In the genomic region with DNA sequence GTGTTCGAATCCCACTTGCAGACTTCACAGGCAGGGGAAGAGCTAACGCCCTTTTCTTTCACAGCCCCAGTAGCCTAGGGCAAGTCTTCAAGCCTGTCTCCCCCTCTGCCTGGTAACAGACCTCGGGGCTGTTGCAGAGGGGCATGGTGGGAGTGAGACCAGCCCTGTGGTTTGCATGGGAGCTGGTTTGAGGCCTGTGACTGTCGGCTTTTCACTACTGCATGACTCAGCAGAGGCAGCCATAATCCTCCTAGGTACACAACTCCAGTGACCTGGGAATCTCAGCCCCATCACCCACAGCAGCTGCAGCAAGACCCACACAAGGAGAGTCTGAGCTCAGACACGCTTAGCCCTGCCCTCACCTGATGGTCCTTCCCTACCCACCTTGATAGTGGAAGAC, we compare ENCODE assay signal across 34 cellular contexts. TPM values are rescaled to one million over a fixed set of nuclear protein-coding genes. Genes with fewer than 3 reads are reported as not detected.
"Had no signal": no experiment of that assay in that cellular context is flagged by ENCODE, and none has a peak within 500 bp of the region (broad histone marks: within the 10 kb centered on the region; RNA-seq: fewer than 3 reads in every experiment).

No MANE protein-coding gene starts in this region.

- H3K4me3 Mint-ChIP-seq: activated CD4-positive, alpha-beta memory T cell treated with anti-CD3 and anti-CD28 coated beads, Interleukin-2, amount 10 ng/mL, durations not matched to agents 7 days and 5 days; activated CD8-positive, alpha-beta memory T cell treated with anti-CD3 and anti-CD28 coated beads, Interleukin-2, amount 10 ng/mL, durations not matched to agents 7 days and 5 days; activated naive CD4-positive, alpha-beta T cell treated with anti-CD3 and anti-CD28 coated beads, Interleukin-2, amount 10 ng/mL, durations not matched to agents 7 days and 5 days; activated naive CD8-positive, alpha-beta T cell; activated naive CD8-positive, alpha-beta T cell treated with anti-CD3 and anti-CD28 coated beads, Interleukin-2, amount 50 U/mL, for 24 hours had no signal

- H3K36me3 ChIP-seq: brain microvascular endothelial cell had no signal

- H3K27ac Mint-ChIP-seq: activated CD4-positive, alpha-beta memory T cell treated with anti-CD3 and anti-CD28 coated beads, Interleukin-2, amount 10 ng/mL, durations not matched to agents 7 days and 5 days; activated CD8-positive, alpha-beta memory T cell treated with anti-CD3 and anti-CD28 coated beads, Interleukin-2, amount 10 ng/mL, durations not matched to agents 7 days and 5 days; activated naive CD4-positive, alpha-beta T cell treated with anti-CD3 and anti-CD28 coated beads, Interleukin-2, amount 10 ng/mL, durations not matched to agents 7 days and 5 days; activated naive CD8-positive, alpha-beta T cell; activated naive CD8-positive, alpha-beta T cell treated with anti-CD3 and anti-CD28 coated beads, Interleukin-2, amount 50 U/mL, for 24 hours had no signal

- H2AFZ ChIP-seq: PC-9 had no signal

- H3K27ac ChIP-seq: brain microvascular endothelial cell, KMS-11, PC-9, RWPE1, VCaP had no signal

- H3K4me1 Mint-ChIP-seq: activated naive CD4-positive, alpha-beta T cell treated with anti-CD3 and anti-CD28 coated beads, Interleukin-2, amount 10 ng/mL, durations not matched to agents 7 days and 5 days; activated naive CD8-positive, alpha-beta T cell treated with anti-CD3 and anti-CD28 coated beads, Interleukin-2, amount 50 U/mL, for 24 hours had no signal

- H3K4me3 ChIP-seq: PC-9 had no signal

- FAIRE-seq: RCC 7860 had no signal

- H3K27me3 ChIP-seq: brain microvascular endothelial cell had no signal

- H3K36me3 Mint-ChIP-seq: activated CD8-positive, alpha-beta memory T cell treated with anti-CD3 and anti-CD28 coated beads, Interleukin-2, amount 10 ng/mL, durations not matched to agents 7 days and 5 days; activated naive CD4-positive, alpha-beta T cell treated with anti-CD3 and anti-CD28 coated beads, Interleukin-2, amount 10 ng/mL, durations not matched to agents 7 days and 5 days had no signal

- DNase-seq: activated CD4-positive, alpha-beta memory T cell treated with anti-CD3 and anti-CD28 coated beads, Interleukin-2, amount 10 ng/mL, durations not matched to agents 7 days and 5 days; activated CD4-positive, alpha-beta T cell treated with anti-CD3 and anti-CD28 coated beads for 1 hour; activated CD4-positive, alpha-beta T cell treated with anti-CD3 and anti-CD28 coated beads for 48 hours; activated CD4-positive, CD25-positive, alpha-beta regulatory T cell; activated CD8-positive, alpha-beta memory T cell treated with anti-CD3 and anti-CD28 coated beads for 24 hours; activated CD8-positive, alpha-beta memory T cell treated with anti-CD3 and anti-CD28 coated beads, Interleukin-2, amount 10 ng/mL, durations not matched to agents 7 days and 5 days; activated CD8-positive, alpha-beta memory T cell treated with anti-CD3 and anti-CD28 coated beads, Interleukin-2, amount 50 U/mL, for 48 hours; activated effector memory CD4-positive, alpha-beta T cell treated with Interleukin-2 at 50 U/mL for 16 hours; activated naive CD4-positive, alpha-beta T cell treated with anti-CD3 and anti-CD28 coated beads, Interleukin-2, amount 10 ng/mL, durations not matched to agents 7 days and 5 days; activated naive CD8-positive, alpha-beta T cell treated with anti-CD3 and anti-CD28 coated beads, Interleukin-2, amount 50 U/mL, for 24 hours; activated T-cell treated with anti-CD3 and anti-CD28 coated beads, Interleukin-2, amount 50 U/mL, for 48 hours; anterior cingulate cortex; brain microvascular endothelial cell; central memory CD4-positive, alpha-beta T cell; NCI-H1105; NCI-H1417 treated with DMSO at 0.1 percent for 48 hours; NCI-H187 treated with DMSO at 0.1 percent for 48 hours; NCI-H2081; NCI-H2171 treated with DMSO at 0.1 percent for 48 hours; NCI-H345; NCI-H524 treated with DMSO at 0.1 percent for 48 hours; NK-92 treated with Interleukin-12 subunit alpha and Interleukin-12 subunit beta, amount 100 ng/mL, for 24 hours; PC-9; SIG-M5; SW 1271; T-helper 1 cell; T-helper 2 cell; T-helper 9 cell had no signal

- ATAC-seq: activated CD8-positive, alpha-beta memory T cell treated with anti-CD3 and anti-CD28 coated beads, Interleukin-2, amount 10 ng/mL, durations not matched to agents 7 days and 5 days; activated naive CD8-positive, alpha-beta T cell treated with anti-CD3 and anti-CD28 coated beads, Interleukin-2, amount 50 U/mL, for 24 hours; Right ventricle myocardium inferior had no signal

- H3K9ac ChIP-seq: KMS-11 had no signal

- H3K4me2 ChIP-seq: KMS-11, PC-9 had no signal

RNA-seq across cellular contexts. Expression of gene POPDC3, which starts 55.3 kb away (rescaled TPM):
- total RNA-seq: activated CD4-positive, alpha-beta memory T cell treated with anti-CD3 and anti-CD28 coated beads, Interleukin-2, amount 10 ng/mL, durations not matched to agents 7 days and 5 days; activated CD8-positive, alpha-beta memory T cell treated with anti-CD3 and anti-CD28 coated beads, Interleukin-2, amount 10 ng/mL, durations not matched to agents 7 days and 5 days had no signal
